In genomic region chr7:47670738-47671137, GRCh38 we compare ENCODE assay signal across 9 cellular contexts.
A peak's percentile ranks its signal among the peaks of the same experiment; 100 is the strongest.
DNase-seq lines count a peak whose midpoint lies in the region; ATAC-seq and TF ChIP-seq lines count a peak whose summit lies in the region.
"Had no signal": no experiment of that assay in that cellular context is flagged by ENCODE, and none has a peak within 500 bp of the region (broad histone marks: within the 10 kb centered on the region; RNA-seq: fewer than 3 reads in every experiment).

No MANE protein-coding gene starts in this region.

- TF ChIP-seq CTCF in transverse colon (IDR thresholded peaks at IDR 0.05): no peak
- TF ChIP-seq CTCF in gastrocnemius medialis (IDR thresholded peaks at IDR 0.05 in 4 of 5, conservative IDR thresholded peaks at IDR 0.05 in 1 of 5): no peak

- H3K4me1 ChIP-seq in transverse colon (no peaks in the 10 kb centered on the region), gastrocnemius medialis (peaks cover 3 to 8% of the 10 kb centered on the region in 2 donors)

- TF ChIP-seq EP300 in transverse colon (IDR thresholded peaks at IDR 0.05; ENCODE audit: low read depth): no peak

- H3K36me3 ChIP-seq in transverse colon: no peaks in the 10 kb centered on the region
- no peaks in the 10 kb centered on the region for H3K36me3 ChIP-seq in gastrocnemius medialis

- H3K4me3 ChIP-seq in transverse colon (no peak overlapping the region), gastrocnemius medialis (no peak overlapping the region)

- H3K9me3 ChIP-seq in transverse colon (no peaks in the 10 kb centered on the region), gastrocnemius medialis (no peaks in the 10 kb centered on the region)

- TF ChIP-seq POLR2A in transverse colon (IDR thresholded peaks at IDR 0.05): no peak
- TF ChIP-seq POLR2A in gastrocnemius medialis (IDR thresholded peaks at IDR 0.05): no peak

- in situ Hi-C loops in transverse colon (cut with MboI; ENCODE audit: low pct_ligation_motif_present in 1 of 4, low pct_unique_long_range_greater_than_20kb in 1 of 4, low sequenced_read_pairs in 3 of 4) (no loop called here), gastrocnemius medialis (cut with MboI; ENCODE audit: low sequenced_read_pairs in 4 of 4) (no loop called here)

- H3K27me3 ChIP-seq in transverse colon (no peaks in the 10 kb centered on the region), gastrocnemius medialis (no peaks in the 10 kb centered on the region)

- peak overlapping the region; percentile 12 to 54 (median 32) for H3K27ac ChIP-seq in transverse colon
- H3K27ac ChIP-seq in gastrocnemius medialis: no peak overlapping the region

- peak; percentile 43 for ATAC-seq in Right ventricle myocardium superior (ENCODE audit: poor library complexity)
- ATAC-seq in Right ventricle myocardium inferior: no peak
- peak; percentile 70 for ATAC-seq in HG02759 (IDR thresholded peaks at IDR 0.05; ENCODE audit: unreplicated experiment)
- no peak for ATAC-seq in gastrocnemius medialis

- DNase-seq in Right ventricle myocardium superior: peak; percentile 38
- DNase-seq in Right ventricle myocardium inferior (ENCODE audit: missing footprints): no peak
- peak; percentile 3 to 28 for DNase-seq in Kasumi-1 (lab: John Stamatoyannopoulos, UW)
- peak; percentile 70 for DNase-seq in transverse colon
- no peak for DNase-seq in gastrocnemius medialis
- DNase-seq in NCI-H2171 (lab: John Stamatoyannopoulos, UW): no peak
- DNase-seq in NCI-H82 (lab: John Stamatoyannopoulos, UW): no peak
- DNase-seq: ACHN had no signal

- intact Hi-C loops in Right ventricle myocardium superior (cut with DNase I): no loop called here
- intact Hi-C loops in Right ventricle myocardium inferior (cut with DNase I): no loop called here
- intact Hi-C loops in transverse colon (cut with DNase I; ENCODE audit: low total_unique reads): no loop called here
- intact Hi-C loops in gastrocnemius medialis (cut with DNase I; ENCODE audit: low total_unique reads): no loop called here

- 64 to 72% methylated on average over 6 of the region's 6 CpGs for WGBS in transverse colon (ENCODE audit: low coverage in 1 of 2), 2 donors

Comparison
In these comparisons a context has a peak if more than half of its experiments do, and no peak if none do; other contexts are left out.
1. ATAC-seq: peak in Right ventricle myocardium superior (single experiment) and HG02759 (single experiment); none in Right ventricle myocardium inferior (single experiment) and gastrocnemius medialis (0 of 2).
2. DNase-seq: peak in Right ventricle myocardium superior (single experiment), Kasumi-1 (2 of 2) and transverse colon (single experiment); none in Right ventricle myocardium inferior (single experiment), gastrocnemius medialis (0 of 2), NCI-H2171 (single experiment) and NCI-H82 (single experiment).
3. H3K27ac ChIP-seq: peak in transverse colon (4 of 4); none in gastrocnemius medialis (0 of 4).